ENCODE assay signal across 1 cellular context in genomic region chr10:70815504-70816219, GRCh38.
TF ChIP-seq lines count a peak whose summit lies in the region.

TSS of gene SGPL1 (plus strand) at chr10:70815948. CDS start at chr10:70816854, 906 bp downstream.

TF ChIP-seq in K562, 482 proteins besides CTCF, POLR2A, EP300 and RAD21 (continued from another document and continues in another):
- TF ChIP-seq CHAMP1 (IDR thresholded peaks at IDR 0.05) (no peak), FOSL1 (tag; conservative IDR thresholded peaks at IDR 0.05) (peak; percentile 48), ZFP1 (CRISPR knock-in tag; IDR thresholded peaks at IDR 0.05) (no peak), KAT8 (IDR thresholded peaks at IDR 0.05; ENCODE audit: low read depth) (no peak), PTTG1 (tag; IDR thresholded peaks at IDR 0.05; ENCODE audit: low read depth) (no peak), NCOA2 (IDR thresholded peaks at IDR 0.05; ENCODE audit: partially characterized antibody in 2 of 2) (no peak), SRF (CRISPR knock-in tag; IDR thresholded peaks at IDR 0.05) (no peak), NRF1 (conservative IDR thresholded peaks at IDR 0.05 in 1 of 2, IDR thresholded peaks at IDR 0.05 in 1 of 2) (peak in 1 of 2 experiments; percentile 80; a peak in 2 of 4 replicates), HES1 (IDR thresholded peaks at IDR 0.05; ENCODE audit: low read depth) (no peak), CREBBP (IDR thresholded peaks at IDR 0.05; ENCODE audit: low read depth, low read length) (no peak), BRD9 (IDR thresholded peaks at IDR 0.05; ENCODE audit: low read depth, partially characterized antibody) (no peak), ZNF57 (CRISPR knock-in tag; IDR thresholded peaks at IDR 0.05) (no peak), CEBPG (CRISPR knock-in tag; IDR thresholded peaks at IDR 0.05) (no peak), CEBPG (tag; conservative IDR thresholded peaks at IDR 0.05 in 1 of 2, IDR thresholded peaks at IDR 0.05 in 1 of 2) (no peak), ILF3 (IDR thresholded peaks at IDR 0.05; ENCODE audit: borderline replicate concordance) (no peak), ELF2 (CRISPR knock-in tag; IDR thresholded peaks at IDR 0.05) (peak; percentile 47; the same call in 1 of the 2 replicates), NR4A1 (CRISPR knock-in tag; IDR thresholded peaks at IDR 0.05) (no peak), NR4A1 (tag; IDR thresholded peaks at IDR 0.05) (0 out of 2 replicates have a peak, but pooled peaks have one; percentile 57), RBM39 (optimal IDR thresholded peaks at IDR 0.05; ENCODE audit: low read depth, low read length) (no peak), PURB (CRISPR knock-in tag; IDR thresholded peaks at IDR 0.05; ENCODE audit: low read depth) (no peak), ZNF780A (CRISPR knock-in tag; IDR thresholded peaks at IDR 0.05) (no peak), CEBPB (tag; IDR thresholded peaks at IDR 0.05) (no peak), FOXA3 (CRISPR knock-in tag; conservative IDR thresholded peaks at IDR 0.05 in 1 of 2, IDR thresholded peaks at IDR 0.05 in 1 of 2) (no peak), NR2F6 (CRISPR knock-in tag; IDR thresholded peaks at IDR 0.05) (no peak), ZNF24 (IDR thresholded peaks at IDR 0.05) (peak; percentile 45; the same call in 1 of the 2 replicates), IRF2 (CRISPR knock-in tag; IDR thresholded peaks at IDR 0.05) (no peak), CAMTA2 (CRISPR knock-in tag; conservative IDR thresholded peaks at IDR 0.05) (no peak), E2F3 (CRISPR knock-in tag; IDR thresholded peaks at IDR 0.05) (no peak), JUN (IDR thresholded peaks at IDR 0.05; ENCODE audit: borderline replicate concordance, low read depth, low read length) (no peak), JUN (CRISPR knock-in tag; IDR thresholded peaks at IDR 0.05; ENCODE audit: borderline replicate concordance) (0 out of 2 replicates have a peak, but pooled peaks have one; percentile 43), ZNF124 (CRISPR knock-in tag; IDR thresholded peaks at IDR 0.05) (no peak), CTCFL (IDR thresholded peaks at IDR 0.05; ENCODE audit: borderline replicate concordance, insufficient read depth, low read depth, low read length, poor library complexity, severe bottlenecking) (peak; percentile 84)
- TF ChIP-seq, protein P1, sequence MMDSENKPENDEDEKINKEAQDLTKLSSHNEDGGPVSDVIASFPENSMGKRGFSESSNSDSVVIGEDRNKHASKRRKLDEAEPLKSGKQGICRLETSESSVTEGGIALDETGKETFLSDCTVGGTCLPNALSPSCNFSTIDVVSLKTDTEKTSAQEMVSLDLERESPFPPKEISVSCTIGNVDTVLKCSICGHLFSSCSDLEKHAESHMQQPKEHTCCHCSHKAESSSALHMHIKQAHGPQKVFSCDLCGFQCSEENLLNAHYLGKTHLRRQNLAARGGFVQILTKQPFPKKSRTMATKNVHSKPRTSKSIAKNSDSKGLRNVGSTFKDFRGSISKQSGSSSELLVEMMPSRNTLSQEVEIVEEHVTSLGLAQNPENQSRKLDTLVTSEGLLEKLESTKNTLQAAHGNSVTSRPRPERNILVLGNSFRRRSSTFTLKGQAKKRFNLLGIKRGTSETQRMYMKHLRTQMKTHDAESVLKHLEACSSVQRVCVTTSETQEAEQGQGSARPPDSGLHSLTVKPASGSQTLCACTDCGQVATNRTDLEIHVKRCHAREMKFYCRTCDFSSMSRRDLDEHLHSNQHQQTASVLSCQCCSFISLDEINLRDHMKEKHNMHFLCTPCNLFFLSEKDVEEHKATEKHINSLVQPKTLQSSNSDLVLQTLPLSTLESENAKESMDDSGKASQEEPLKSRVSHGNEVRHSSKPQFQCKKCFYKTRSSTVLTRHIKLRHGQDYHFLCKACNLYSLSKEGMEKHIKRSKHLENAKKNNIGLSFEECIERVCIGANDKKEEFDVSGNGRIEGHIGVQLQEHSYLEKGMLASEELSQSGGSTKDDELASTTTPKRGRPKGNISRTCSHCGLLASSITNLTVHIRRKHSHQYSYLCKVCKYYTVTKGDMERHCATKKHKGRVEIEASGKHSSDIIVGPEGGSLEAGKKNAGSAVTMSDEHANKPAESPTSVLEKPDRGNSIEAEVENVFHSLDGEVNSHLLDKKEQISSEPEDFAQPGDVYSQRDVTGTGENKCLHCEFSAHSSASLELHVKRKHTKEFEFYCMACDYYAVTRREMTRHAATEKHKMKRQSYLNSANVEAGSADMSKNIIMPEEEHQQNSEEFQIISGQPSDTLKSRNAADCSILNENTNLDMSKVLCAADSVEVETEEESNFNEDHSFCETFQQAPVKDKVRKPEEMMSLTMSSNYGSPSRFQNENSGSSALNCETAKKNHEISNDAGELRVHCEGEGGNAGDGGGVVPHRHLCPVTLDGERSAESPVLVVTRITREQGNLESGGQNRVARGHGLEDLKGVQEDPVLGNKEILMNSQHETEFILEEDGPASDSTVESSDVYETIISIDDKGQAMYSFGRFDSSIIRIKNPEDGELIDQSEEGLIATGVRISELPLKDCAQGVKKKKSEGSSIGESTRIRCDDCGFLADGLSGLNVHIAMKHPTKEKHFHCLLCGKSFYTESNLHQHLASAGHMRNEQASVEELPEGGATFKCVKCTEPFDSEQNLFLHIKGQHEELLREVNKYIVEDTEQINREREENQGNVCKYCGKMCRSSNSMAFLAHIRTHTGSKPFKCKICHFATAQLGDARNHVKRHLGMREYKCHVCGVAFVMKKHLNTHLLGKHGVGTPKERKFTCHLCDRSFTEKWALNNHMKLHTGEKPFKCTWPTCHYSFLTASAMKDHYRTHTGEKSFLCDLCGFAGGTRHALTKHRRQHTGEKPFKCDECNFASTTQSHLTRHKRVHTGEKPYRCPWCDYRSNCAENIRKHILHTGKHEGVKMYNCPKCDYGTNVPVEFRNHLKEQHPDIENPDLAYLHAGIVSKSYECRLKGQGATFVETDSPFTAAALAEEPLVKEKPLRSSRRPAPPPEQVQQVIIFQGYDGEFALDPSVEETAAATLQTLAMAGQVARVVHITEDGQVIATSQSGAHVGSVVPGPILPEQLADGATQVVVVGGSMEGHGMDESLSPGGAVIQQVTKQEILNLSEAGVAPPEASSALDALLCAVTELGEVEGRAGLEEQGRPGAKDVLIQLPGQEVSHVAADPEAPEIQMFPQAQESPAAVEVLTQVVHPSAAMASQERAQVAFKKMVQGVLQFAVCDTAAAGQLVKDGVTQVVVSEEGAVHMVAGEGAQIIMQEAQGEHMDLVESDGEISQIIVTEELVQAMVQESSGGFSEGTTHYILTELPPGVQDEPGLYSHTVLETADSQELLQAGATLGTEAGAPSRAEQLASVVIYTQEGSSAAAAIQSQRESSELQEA (IDR thresholded peaks at IDR 0.05; ENCODE audit: low read depth), result no peak
- TF ChIP-seq, protein P2, sequence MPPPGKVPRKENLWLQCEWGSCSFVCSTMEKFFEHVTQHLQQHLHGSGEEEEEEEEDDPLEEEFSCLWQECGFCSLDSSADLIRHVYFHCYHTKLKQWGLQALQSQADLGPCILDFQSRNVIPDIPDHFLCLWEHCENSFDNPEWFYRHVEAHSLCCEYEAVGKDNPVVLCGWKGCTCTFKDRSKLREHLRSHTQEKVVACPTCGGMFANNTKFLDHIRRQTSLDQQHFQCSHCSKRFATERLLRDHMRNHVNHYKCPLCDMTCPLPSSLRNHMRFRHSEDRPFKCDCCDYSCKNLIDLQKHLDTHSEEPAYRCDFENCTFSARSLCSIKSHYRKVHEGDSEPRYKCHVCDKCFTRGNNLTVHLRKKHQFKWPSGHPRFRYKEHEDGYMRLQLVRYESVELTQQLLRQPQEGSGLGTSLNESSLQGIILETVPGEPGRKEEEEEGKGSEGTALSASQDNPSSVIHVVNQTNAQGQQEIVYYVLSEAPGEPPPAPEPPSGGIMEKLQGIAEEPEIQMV (tag; conservative IDR thresholded peaks at IDR 0.05; ENCODE audit: low read depth), result no peak
- TF ChIP-seq, protein P3, sequence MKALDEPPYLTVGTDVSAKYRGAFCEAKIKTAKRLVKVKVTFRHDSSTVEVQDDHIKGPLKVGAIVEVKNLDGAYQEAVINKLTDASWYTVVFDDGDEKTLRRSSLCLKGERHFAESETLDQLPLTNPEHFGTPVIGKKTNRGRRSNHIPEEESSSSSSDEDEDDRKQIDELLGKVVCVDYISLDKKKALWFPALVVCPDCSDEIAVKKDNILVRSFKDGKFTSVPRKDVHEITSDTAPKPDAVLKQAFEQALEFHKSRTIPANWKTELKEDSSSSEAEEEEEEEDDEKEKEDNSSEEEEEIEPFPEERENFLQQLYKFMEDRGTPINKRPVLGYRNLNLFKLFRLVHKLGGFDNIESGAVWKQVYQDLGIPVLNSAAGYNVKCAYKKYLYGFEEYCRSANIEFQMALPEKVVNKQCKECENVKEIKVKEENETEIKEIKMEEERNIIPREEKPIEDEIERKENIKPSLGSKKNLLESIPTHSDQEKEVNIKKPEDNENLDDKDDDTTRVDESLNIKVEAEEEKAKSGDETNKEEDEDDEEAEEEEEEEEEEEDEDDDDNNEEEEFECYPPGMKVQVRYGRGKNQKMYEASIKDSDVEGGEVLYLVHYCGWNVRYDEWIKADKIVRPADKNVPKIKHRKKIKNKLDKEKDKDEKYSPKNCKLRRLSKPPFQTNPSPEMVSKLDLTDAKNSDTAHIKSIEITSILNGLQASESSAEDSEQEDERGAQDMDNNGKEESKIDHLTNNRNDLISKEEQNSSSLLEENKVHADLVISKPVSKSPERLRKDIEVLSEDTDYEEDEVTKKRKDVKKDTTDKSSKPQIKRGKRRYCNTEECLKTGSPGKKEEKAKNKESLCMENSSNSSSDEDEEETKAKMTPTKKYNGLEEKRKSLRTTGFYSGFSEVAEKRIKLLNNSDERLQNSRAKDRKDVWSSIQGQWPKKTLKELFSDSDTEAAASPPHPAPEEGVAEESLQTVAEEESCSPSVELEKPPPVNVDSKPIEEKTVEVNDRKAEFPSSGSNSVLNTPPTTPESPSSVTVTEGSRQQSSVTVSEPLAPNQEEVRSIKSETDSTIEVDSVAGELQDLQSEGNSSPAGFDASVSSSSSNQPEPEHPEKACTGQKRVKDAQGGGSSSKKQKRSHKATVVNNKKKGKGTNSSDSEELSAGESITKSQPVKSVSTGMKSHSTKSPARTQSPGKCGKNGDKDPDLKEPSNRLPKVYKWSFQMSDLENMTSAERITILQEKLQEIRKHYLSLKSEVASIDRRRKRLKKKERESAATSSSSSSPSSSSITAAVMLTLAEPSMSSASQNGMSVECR (CRISPR knock-in tag; IDR thresholded peaks at IDR 0.05), result no peak
- TF ChIP-seq, protein P4, sequence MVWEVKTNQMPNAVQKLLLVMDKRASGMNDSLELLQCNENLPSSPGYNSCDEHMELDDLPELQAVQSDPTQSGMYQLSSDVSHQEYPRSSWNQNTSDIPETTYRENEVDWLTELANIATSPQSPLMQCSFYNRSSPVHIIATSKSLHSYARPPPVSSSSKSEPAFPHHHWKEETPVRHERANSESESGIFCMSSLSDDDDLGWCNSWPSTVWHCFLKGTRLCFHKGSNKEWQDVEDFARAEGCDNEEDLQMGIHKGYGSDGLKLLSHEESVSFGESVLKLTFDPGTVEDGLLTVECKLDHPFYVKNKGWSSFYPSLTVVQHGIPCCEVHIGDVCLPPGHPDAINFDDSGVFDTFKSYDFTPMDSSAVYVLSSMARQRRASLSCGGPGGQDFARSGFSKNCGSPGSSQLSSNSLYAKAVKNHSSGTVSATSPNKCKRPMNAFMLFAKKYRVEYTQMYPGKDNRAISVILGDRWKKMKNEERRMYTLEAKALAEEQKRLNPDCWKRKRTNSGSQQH (CRISPR knock-in tag; IDR thresholded peaks at IDR 0.05), result no peak
- TF ChIP-seq, protein P5, sequence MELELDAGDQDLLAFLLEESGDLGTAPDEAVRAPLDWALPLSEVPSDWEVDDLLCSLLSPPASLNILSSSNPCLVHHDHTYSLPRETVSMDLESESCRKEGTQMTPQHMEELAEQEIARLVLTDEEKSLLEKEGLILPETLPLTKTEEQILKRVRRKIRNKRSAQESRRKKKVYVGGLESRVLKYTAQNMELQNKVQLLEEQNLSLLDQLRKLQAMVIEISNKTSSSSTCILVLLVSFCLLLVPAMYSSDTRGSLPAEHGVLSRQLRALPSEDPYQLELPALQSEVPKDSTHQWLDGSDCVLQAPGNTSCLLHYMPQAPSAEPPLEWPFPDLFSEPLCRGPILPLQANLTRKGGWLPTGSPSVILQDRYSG (tag; conservative IDR thresholded peaks at IDR 0.05; ENCODE audit: low read depth), result no peak
- TF ChIP-seq, protein P6, sequence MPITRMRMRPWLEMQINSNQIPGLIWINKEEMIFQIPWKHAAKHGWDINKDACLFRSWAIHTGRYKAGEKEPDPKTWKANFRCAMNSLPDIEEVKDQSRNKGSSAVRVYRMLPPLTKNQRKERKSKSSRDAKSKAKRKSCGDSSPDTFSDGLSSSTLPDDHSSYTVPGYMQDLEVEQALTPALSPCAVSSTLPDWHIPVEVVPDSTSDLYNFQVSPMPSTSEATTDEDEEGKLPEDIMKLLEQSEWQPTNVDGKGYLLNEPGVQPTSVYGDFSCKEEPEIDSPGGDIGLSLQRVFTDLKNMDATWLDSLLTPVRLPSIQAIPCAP (CRISPR knock-in tag; IDR thresholded peaks at IDR 0.05; ENCODE audit: borderline replicate concordance), result no peak
